In genomic region chr6:134539865-134540323, GRCh38 we compare ENCODE assay signal across 12 cellular contexts.
DNase-seq lines count a peak whose midpoint lies in the region; ATAC-seq and TF ChIP-seq lines count a peak whose summit lies in the region.
"Had no signal": no experiment of that assay in that cellular context is flagged by ENCODE, and none has a peak within 500 bp of the region (broad histone marks: within the 10 kb centered on the region; RNA-seq: fewer than 3 reads in every experiment).

No MANE protein-coding gene starts in this region.

- H3K4me1 ChIP-seq in BE2C = peaks cover 16% of the 10 kb centered on the region

- no peaks in the 10 kb centered on the region for H3K4me1 Mint-ChIP-seq in stimulated activated effector memory CD8-positive, alpha-beta T cell treated with anti-CD3 and anti-CD28 coated beads, Interleukin-12 subunit alpha, Interleukin-12 subunit beta, amount 100 ng/mL, for 72 hours

- no peak overlapping the region for H3K27ac Mint-ChIP-seq in stimulated activated effector memory CD8-positive, alpha-beta T cell treated with anti-CD3 and anti-CD28 coated beads, Interleukin-12 subunit alpha, Interleukin-12 subunit beta, amount 100 ng/mL, for 72 hours

- DNase-seq in BE2C (peak; percentile 17), NB4 (ENCODE audit: low read depth) (peak; percentile 32), medulla oblongata (ENCODE audit: extremely low spot score) (peak; percentile 78)
- DNase-seq in stimulated activated effector memory CD8-positive, alpha-beta T cell treated with anti-CD3 and anti-CD28 coated beads, Interleukin-12 subunit alpha, Interleukin-12 subunit beta, amount 100 ng/mL, for 72 hours (ENCODE audit: low spot score in 2 of 2) = no peak
- DNase-seq: activated CD4-positive, CD25-positive, alpha-beta regulatory T cell; mucosa of descending colon; NCI-H1105 had no signal

- no peaks in the 10 kb centered on the region for H3K9me3 Mint-ChIP-seq in stimulated activated effector memory CD8-positive, alpha-beta T cell treated with anti-CD3 and anti-CD28 coated beads, Interleukin-12 subunit alpha, Interleukin-12 subunit beta, amount 100 ng/mL, for 72 hours

- ATAC-seq in HG03135 (IDR thresholded peaks at IDR 0.05; ENCODE audit: unreplicated experiment) (no peak), HG02938 (IDR thresholded peaks at IDR 0.05; ENCODE audit: unreplicated experiment) (no peak), GM18861 (IDR thresholded peaks at IDR 0.05; ENCODE audit: unreplicated experiment) (no peak)
- no peak for ATAC-seq in stimulated activated effector memory CD8-positive, alpha-beta T cell treated with anti-CD3 and anti-CD28 coated beads, Interleukin-12 subunit alpha, Interleukin-12 subunit beta, amount 100 ng/mL, for 72 hours
- ATAC-seq: mucosa of descending colon had no signal

- no peaks in the 10 kb centered on the region for H3K36me3 Mint-ChIP-seq in stimulated activated effector memory CD8-positive, alpha-beta T cell treated with anti-CD3 and anti-CD28 coated beads, Interleukin-12 subunit alpha, Interleukin-12 subunit beta, amount 100 ng/mL, for 72 hours

- TF ChIP-seq POLR2A in NB4 (IDR thresholded peaks at IDR 0.05; ENCODE audit: extremely low read depth, insufficient read length) = no peak

- H3K4me3 ChIP-seq in BE2C (ENCODE audit: low read depth, low read length) (no peak overlapping the region), NB4 (ENCODE audit: low read depth, low read length) (no peak overlapping the region)
- H3K4me3 ChIP-seq: mucosa of descending colon had no signal

- H3K9me3 ChIP-seq in BE2C = no peaks in the 10 kb centered on the region
- H3K9me3 ChIP-seq: mucosa of descending colon had no signal

- H3K27me3 ChIP-seq in BE2C = no peaks in the 10 kb centered on the region

- H3K4me3 Mint-ChIP-seq in stimulated activated effector memory CD8-positive, alpha-beta T cell treated with anti-CD3 and anti-CD28 coated beads, Interleukin-12 subunit alpha, Interleukin-12 subunit beta, amount 100 ng/mL, for 72 hours = no peak overlapping the region

- peak overlapping the region; percentile 58 for H3K27ac ChIP-seq in cingulate gyrus (ENCODE audit: low read depth, low read length)
- H3K27ac ChIP-seq: C4-2B had no signal

- no peaks in the 10 kb centered on the region for H3K36me3 ChIP-seq in BE2C

- TF ChIP-seq CTCF in BE2C (IDR thresholded peaks at IDR 0.05; ENCODE audit: low read depth, low read length) (no peak), NB4 (IDR thresholded peaks at IDR 0.05; ENCODE audit: low read depth, low read length) (no peak)

Comparison
In these comparisons a context has a peak if more than half of its experiments do, and no peak if none do; other contexts are left out.
1. DNase-seq: peak in BE2C (single experiment), NB4 (single experiment) and medulla oblongata (single experiment); none in stimulated activated effector memory CD8-positive, alpha-beta T cell treated with anti-CD3 and anti-CD28 coated beads, Interleukin-12 subunit alpha, Interleukin-12 subunit beta, amount 100 ng/mL, for 72 hours (0 of 2).